In the genomic region with DNA sequence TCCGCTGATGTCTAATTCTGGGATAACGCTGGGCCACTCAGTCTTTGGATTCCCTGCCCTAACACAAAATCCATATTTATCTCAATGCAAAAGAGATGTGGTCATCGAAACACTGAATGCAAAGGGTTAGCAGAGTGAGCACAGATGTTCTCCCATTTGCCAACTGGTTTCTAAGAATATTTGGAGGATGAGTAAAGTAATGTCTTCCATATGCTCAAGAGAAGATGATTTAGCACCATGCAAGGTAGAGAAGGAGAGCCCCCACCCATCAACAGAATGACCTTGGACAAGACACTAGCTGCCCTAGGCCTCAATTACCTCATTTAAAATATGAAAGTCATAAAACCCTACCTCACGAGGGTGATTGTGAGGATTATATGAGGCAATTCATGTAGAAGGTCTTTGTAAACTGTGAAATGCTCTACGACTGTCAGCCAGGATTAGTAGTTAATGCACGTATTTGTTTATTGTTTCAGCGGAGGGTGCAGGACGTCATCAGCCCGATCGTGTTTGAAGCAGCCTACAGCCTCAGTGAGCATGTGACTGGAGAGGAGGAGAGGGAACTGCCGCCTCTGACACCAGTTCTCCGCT, we compare ENCODE assay signal across 15 cellular contexts.
DNase-seq lines count a peak whose midpoint lies in the region; ATAC-seq and TF ChIP-seq lines count a peak whose summit lies in the region.
"Had no signal": no experiment of that assay in that cellular context is flagged by ENCODE, and none has a peak within 500 bp of the region (broad histone marks: within the 10 kb centered on the region; RNA-seq: fewer than 3 reads in every experiment).

No MANE protein-coding gene starts in this region.

- ATAC-seq in GM18873 (IDR thresholded peaks at IDR 0.05; ENCODE audit: low FRiP score, unreplicated experiment): no peak
- ATAC-seq: left cardiac atrium, pancreas had no signal

- H3K9me3 ChIP-seq in adipocyte (ENCODE audit: control insufficient read depth, low read length): no peaks in the 10 kb centered on the region
- H3K9me3 ChIP-seq in sigmoid colon: no peaks in the 10 kb centered on the region
- H3K9me3 ChIP-seq: pancreas, thoracic aorta had no signal

- TF ChIP-seq POLR2A in sigmoid colon (IDR thresholded peaks at IDR 0.05): no peak

- TF ChIP-seq EP300 in sigmoid colon (IDR thresholded peaks at IDR 0.05): no peak

- peak; percentile 30 for DNase-seq in EL
- DNase-seq in adipocyte (ENCODE audit: low read depth): peak; percentile 4
- DNase-seq in globus pallidus (ENCODE audit: low spot score): peak; percentile 36
- DNase-seq in sigmoid colon: peak; percentile 76
- no peak for DNase-seq in NCI-H1105 treated with DMSO at 0.1 percent for 48 hours (lab: John Stamatoyannopoulos, UW)
- DNase-seq in NCI-H2029 treated with DMSO at 0.1 percent for 48 hours (lab: John Stamatoyannopoulos, UW): no peak
- no peak for DNase-seq in cerebellum (ENCODE audit: low spot score)
- DNase-seq: DMS153, left cardiac atrium, NCI-H1105, pancreas, small intestine had no signal

- H3K27ac ChIP-seq in sigmoid colon: peak overlapping the region in 3 of 4 donors; percentile 20 to 41 (median 38)
- H3K27ac ChIP-seq: pancreas, RWPE1, thoracic aorta had no signal

- WGBS in sigmoid colon, 2 donors: 31 to 65% methylated on average over 12 of the region's 12 CpGs

- no peaks in the 10 kb centered on the region for H3K36me3 ChIP-seq in adipocyte (ENCODE audit: control insufficient read depth, insufficient read depth, low read length, severe bottlenecking)
- no peaks in the 10 kb centered on the region for H3K36me3 ChIP-seq in sigmoid colon
- H3K36me3 ChIP-seq: pancreas had no signal

- H3K4me3 ChIP-seq in adipocyte (ENCODE audit: low read length) (no peak overlapping the region), sigmoid colon (no peak overlapping the region)
- H3K4me3 ChIP-seq: pancreas, thoracic aorta had no signal

- no peak for TF ChIP-seq CTCF in sigmoid colon (IDR thresholded peaks at IDR 0.05)

- intact Hi-C loops in sigmoid colon (cut with DNase I): no loop called here

- no peak overlapping the region for H3K9ac ChIP-seq in adipocyte (ENCODE audit: low read length)

- peaks cover 23% of the 10 kb centered on the region for H3K27me3 ChIP-seq in adipocyte (replicated peaks; ENCODE audit: control insufficient read depth, insufficient read depth, low read length)
- no peaks in the 10 kb centered on the region for H3K27me3 ChIP-seq in sigmoid colon
- H3K27me3 ChIP-seq: pancreas had no signal

- H3K4me1 ChIP-seq in adipocyte (ENCODE audit: control insufficient read depth, insufficient read depth, low read length): peaks cover 36% of the 10 kb centered on the region
- H3K4me1 ChIP-seq in sigmoid colon: peaks cover 0 to 52% (median 40%) of the 10 kb centered on the region in 4 donors
- H3K4me1 ChIP-seq: pancreas had no signal

Comparison
In these comparisons a context has a peak if more than half of its experiments do, and no peak if none do; other contexts are left out.
1. DNase-seq: peak in EL (single experiment), adipocyte (single experiment), globus pallidus (single experiment) and sigmoid colon (single experiment); none in NCI-H1105 treated with DMSO at 0.1 percent for 48 hours (single experiment), NCI-H2029 treated with DMSO at 0.1 percent for 48 hours (single experiment) and cerebellum (single experiment).